10 cellular contexts compared by ENCODE assay signal in the genomic region with DNA sequence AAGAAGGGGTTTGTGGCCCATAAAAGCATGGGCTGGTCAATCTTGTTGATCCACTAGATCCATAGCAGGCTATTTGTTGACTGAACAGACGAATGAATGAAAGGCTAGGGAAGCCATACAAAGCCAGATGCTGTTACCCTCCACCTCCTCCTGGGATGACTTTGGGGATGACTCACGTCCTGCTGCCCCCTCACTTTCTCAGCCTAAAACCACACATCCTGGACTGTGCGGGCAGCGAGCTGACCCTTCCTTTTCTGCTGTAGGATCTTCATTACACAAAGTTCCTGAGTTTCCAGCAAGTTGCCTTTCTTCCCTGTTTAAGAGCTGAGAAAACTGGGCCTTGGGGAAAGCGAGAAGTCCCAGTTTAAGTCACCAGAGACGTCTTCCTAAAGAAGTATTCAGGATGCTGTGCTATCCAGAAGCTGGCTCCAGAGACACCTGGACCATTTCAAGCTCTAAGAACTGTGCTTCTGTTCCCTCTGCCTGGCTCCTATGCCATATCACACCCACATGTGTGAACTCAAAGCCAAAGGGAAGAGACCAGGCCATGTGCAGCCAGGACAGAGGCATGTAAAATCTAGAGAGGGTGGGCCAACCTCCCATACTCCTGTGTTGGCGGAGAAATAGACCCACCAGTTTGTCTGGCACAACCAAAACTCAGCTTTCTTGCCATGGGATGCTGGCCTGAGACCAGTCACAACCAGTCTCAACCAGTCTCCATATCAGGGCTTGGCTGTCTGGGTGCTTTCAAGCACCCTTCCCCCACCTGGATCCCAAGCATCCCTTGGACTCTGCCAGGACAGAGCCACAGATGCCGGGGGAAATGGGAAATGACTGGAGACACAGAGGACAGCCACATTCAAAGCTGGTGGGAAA. TPM values are rescaled to one million over a fixed set of nuclear protein-coding genes. Genes with fewer than 3 reads are reported as not detected.
DNase-seq lines count a peak whose midpoint lies in the region; ATAC-seq and TF ChIP-seq lines count a peak whose summit lies in the region.
"Had no signal": no experiment of that assay in that cellular context is flagged by ENCODE, and none has a peak within 500 bp of the region (broad histone marks: within the 10 kb centered on the region; RNA-seq: fewer than 3 reads in every experiment).

No MANE protein-coding gene starts in this region.

- peak overlapping the region; percentile 74 for H3K27ac ChIP-seq in SJSA1
- peak overlapping the region; percentile 79 for H3K27ac ChIP-seq in fibroblast of lung (ENCODE audit: insufficient read depth, low read length)
- peak overlapping the region; percentile 85 for H3K27ac ChIP-seq in smooth muscle cell (ENCODE audit: low read depth)
- H3K27ac ChIP-seq: uterus had no signal

- peaks cover 25% of the 10 kb centered on the region for H3F3A ChIP-seq in smooth muscle cell (ENCODE audit: low read depth)

- H3K36me3 ChIP-seq in SJSA1 (peaks cover 3% of the 10 kb centered on the region), fibroblast of lung (ENCODE audit: control insufficient read depth, insufficient read depth, low read length) (no peaks in the 10 kb centered on the region), smooth muscle cell (ENCODE audit: low read depth) (no peaks in the 10 kb centered on the region)
- H3K36me3 ChIP-seq: uterus had no signal

- intact Hi-C loops in activated CD8-positive, alpha-beta T cell treated with anti-CD3 and anti-CD28 coated beads for 36 hours (cut with micrococcal nuclease), result no loop called here
- intact Hi-C loops in left colon (cut with DNase I, micrococcal nuclease), result no loop called here

- H3K79me2 ChIP-seq in fibroblast of lung (ENCODE audit: control insufficient read depth, insufficient read depth, low read length) (peaks cover 4% of the 10 kb centered on the region), smooth muscle cell (ENCODE audit: low read depth) (peaks cover 2% of the 10 kb centered on the region)

- H3K9ac ChIP-seq in fibroblast of lung (ENCODE audit: insufficient read depth, low read length) (no peak overlapping the region), smooth muscle cell (ENCODE audit: low read depth) (peak overlapping the region; percentile 38)

- CTCF ChIA-PET in activated CD8-positive, alpha-beta T cell treated with anti-CD3 and anti-CD28 coated beads for 36 hours (lab: Charles Lee), result interaction anchor here (1.0 to 4.4 kb wide), 4 partner anchors 13 to 86 kb away, joined by 4 to 22 read pairs (median 4); no protein-coding TSS in a partner anchor
- CTCF ChIA-PET in activated CD8-positive, alpha-beta T cell treated with anti-CD3 and anti-CD28 coated beads, Interleukin-2, amount 10 ng/mL, durations not matched to agents 7 days and 5 days (lab: Charles Lee), result interaction anchor here (1.5 to 2.8 kb wide), 3 partner anchors 9 to 50 kb away, joined by 3 to 13 read pairs (median 8); no protein-coding TSS in a partner anchor

- no peak overlapping the region for H3K4me3 Mint-ChIP-seq in activated CD8-positive, alpha-beta T cell treated with anti-CD3 and anti-CD28 coated beads for 36 hours
- no peak overlapping the region for H3K4me3 Mint-ChIP-seq in activated CD8-positive, alpha-beta T cell treated with anti-CD3 and anti-CD28 coated beads, Interleukin-2, amount 10 ng/mL, durations not matched to agents 7 days and 5 days
- H3K4me3 Mint-ChIP-seq: activated naive CD8-positive, alpha-beta T cell had no signal

- H3K9me3 Mint-ChIP-seq in activated CD8-positive, alpha-beta T cell treated with anti-CD3 and anti-CD28 coated beads for 36 hours, result no peaks in the 10 kb centered on the region
- H3K9me3 Mint-ChIP-seq in activated CD8-positive, alpha-beta T cell treated with anti-CD3 and anti-CD28 coated beads, Interleukin-2, amount 10 ng/mL, durations not matched to agents 7 days and 5 days (ENCODE audit: insufficient read depth), result no peaks in the 10 kb centered on the region

- peak; percentile 19 for DNase-seq in activated CD8-positive, alpha-beta T cell treated with anti-CD3 and anti-CD28 coated beads for 36 hours
- DNase-seq in activated CD8-positive, alpha-beta T cell treated with anti-CD3 and anti-CD28 coated beads, Interleukin-2, amount 10 ng/mL, durations not matched to agents 7 days and 5 days, result no peak
- peak; percentile 71 to 76 for DNase-seq in SJSA1 (ENCODE audit: low read depth in 1 of 2, low spot score in 2 of 2)
- DNase-seq in fibroblast of lung (ENCODE audit: low read depth in 2 of 2), result peak; percentile 80 to 96
- DNase-seq in smooth muscle cell (lab: John Stamatoyannopoulos, UW; ENCODE audit: unreplicated experiment), result no peak
- DNase-seq in mucosa of gallbladder (ENCODE audit: low spot score), result no peak
- DNase-seq in left colon, result no peak
- DNase-seq: uterus had no signal

- H3K4me3 ChIP-seq in SJSA1 (no peak overlapping the region), fibroblast of lung (replicated peaks in 1 of 4; ENCODE audit: control extremely low read depth in 1 of 4, insufficient read depth in 1 of 4, low read depth in 3 of 4, low read length in 4 of 4) (no peak overlapping the region), smooth muscle cell (no peak overlapping the region)
- H3K4me3 ChIP-seq: uterus had no signal

- H3K4me1 Mint-ChIP-seq in activated CD8-positive, alpha-beta T cell treated with anti-CD3 and anti-CD28 coated beads for 36 hours (ENCODE audit: low read depth), result peaks cover 43% of the 10 kb centered on the region
- H3K4me1 Mint-ChIP-seq in activated CD8-positive, alpha-beta T cell treated with anti-CD3 and anti-CD28 coated beads, Interleukin-2, amount 10 ng/mL, durations not matched to agents 7 days and 5 days (ENCODE audit: low read depth), result peaks cover 54% of the 10 kb centered on the region

- H4K20me1 ChIP-seq in fibroblast of lung (ENCODE audit: control insufficient read depth, extremely low read depth, insufficient read depth, low read length) (no peaks in the 10 kb centered on the region), smooth muscle cell (ENCODE audit: low read depth) (no peaks in the 10 kb centered on the region)

- no peaks in the 10 kb centered on the region for H3K27me3 Mint-ChIP-seq in activated CD8-positive, alpha-beta T cell treated with anti-CD3 and anti-CD28 coated beads for 36 hours
- H3K27me3 Mint-ChIP-seq in activated CD8-positive, alpha-beta T cell treated with anti-CD3 and anti-CD28 coated beads, Interleukin-2, amount 10 ng/mL, durations not matched to agents 7 days and 5 days (ENCODE audit: low read depth), result peaks cover 10% of the 10 kb centered on the region
- H3K27me3 Mint-ChIP-seq: activated naive CD8-positive, alpha-beta T cell had no signal

- TF ChIP-seq CTCF in activated CD8-positive, alpha-beta T cell treated with anti-CD3 and anti-CD28 coated beads for 36 hours (IDR thresholded peaks at IDR 0.05), result no peak
- TF ChIP-seq CTCF in fibroblast of lung (conservative IDR thresholded peaks at IDR 0.05 in 1 of 2, IDR thresholded peaks at IDR 0.05 in 1 of 2; ENCODE audit: low read depth in 1 of 2, low read length in 2 of 2), result no peak
- no peak for TF ChIP-seq CTCF in smooth muscle cell (IDR thresholded peaks at IDR 0.05; ENCODE audit: borderline replicate concordance, insufficient read depth, poor library complexity, severe bottlenecking)

- H3K36me3 Mint-ChIP-seq in activated CD8-positive, alpha-beta T cell treated with anti-CD3 and anti-CD28 coated beads for 36 hours (ENCODE audit: low read depth), result no peaks in the 10 kb centered on the region
- peaks cover 13% of the 10 kb centered on the region for H3K36me3 Mint-ChIP-seq in activated CD8-positive, alpha-beta T cell treated with anti-CD3 and anti-CD28 coated beads, Interleukin-2, amount 10 ng/mL, durations not matched to agents 7 days and 5 days (ENCODE audit: low read depth)
- H3K36me3 Mint-ChIP-seq: activated naive CD8-positive, alpha-beta T cell had no signal

- H3K27me3 ChIP-seq in SJSA1 (replicated peaks), result no peaks in the 10 kb centered on the region
- no peaks in the 10 kb centered on the region for H3K27me3 ChIP-seq in fibroblast of lung (ENCODE audit: control insufficient read depth, insufficient read depth, low read length)
- H3K27me3 ChIP-seq in smooth muscle cell (ENCODE audit: low read depth), result no peaks in the 10 kb centered on the region
- H3K27me3 ChIP-seq: uterus had no signal

- POLR2A ChIA-PET in activated CD8-positive, alpha-beta T cell treated with anti-CD3 and anti-CD28 coated beads for 36 hours (lab: Charles Lee), result interaction anchor here (0.7 to 1.6 kb wide), 4 partner anchors 8 to 21 kb away, joined by 3 to 6 read pairs (median 4); no protein-coding TSS in a partner anchor
- POLR2A ChIA-PET in activated CD8-positive, alpha-beta T cell treated with anti-CD3 and anti-CD28 coated beads, Interleukin-2, amount 10 ng/mL, durations not matched to agents 7 days and 5 days (lab: Charles Lee), result interaction anchor here (0.7 kb wide), 1 partner anchor 98 kb away, joined by 3 read pairs; no protein-coding TSS in a partner anchor

- no peak for ATAC-seq in activated CD8-positive, alpha-beta T cell treated with anti-CD3 and anti-CD28 coated beads for 36 hours
- ATAC-seq in activated CD8-positive, alpha-beta T cell treated with anti-CD3 and anti-CD28 coated beads, Interleukin-2, amount 10 ng/mL, durations not matched to agents 7 days and 5 days, result no peak
- ATAC-seq in GM19023 (IDR thresholded peaks at IDR 0.05; ENCODE audit: unreplicated experiment), result no peak
- ATAC-seq in left colon, result no peak

- H2AFZ ChIP-seq in fibroblast of lung (ENCODE audit: low read length) (no peak overlapping the region), smooth muscle cell (ENCODE audit: low read depth) (peak overlapping the region; percentile 5)

- 27% methylated on average over 8 of the region's 8 CpGs for WGBS in smooth muscle cell (ENCODE audit: low lambda C conversion rate)

- no peak overlapping the region for H3K27ac Mint-ChIP-seq in activated CD8-positive, alpha-beta T cell treated with anti-CD3 and anti-CD28 coated beads for 36 hours
- no peak overlapping the region for H3K27ac Mint-ChIP-seq in activated CD8-positive, alpha-beta T cell treated with anti-CD3 and anti-CD28 coated beads, Interleukin-2, amount 10 ng/mL, durations not matched to agents 7 days and 5 days

- H3K4me2 ChIP-seq in fibroblast of lung (ENCODE audit: extremely low read depth, insufficient read depth, low read length) (peak overlapping the region; percentile 30), smooth muscle cell (peak overlapping the region; percentile 65)

- H3K9me3 ChIP-seq in SJSA1 (replicated peaks) (no peaks in the 10 kb centered on the region), fibroblast of lung (ENCODE audit: control insufficient read depth, insufficient read depth, low read depth, low read length) (no peaks in the 10 kb centered on the region), smooth muscle cell (replicated peaks; ENCODE audit: low read depth) (no peaks in the 10 kb centered on the region)
- H3K9me3 ChIP-seq: uterus had no signal

- H3K4me1 ChIP-seq in SJSA1 (replicated peaks) (peaks cover 51% of the 10 kb centered on the region), fibroblast of lung (ENCODE audit: control insufficient read depth, extremely low read depth, insufficient read depth, low read length) (peaks cover 36% of the 10 kb centered on the region), smooth muscle cell (ENCODE audit: low read depth) (peaks cover 12% of the 10 kb centered on the region)

RNA-seq across cellular contexts. Expression of a gene that starts 4.7 kb away (rescaled TPM):
- total RNA-seq in activated CD8-positive, alpha-beta T cell treated with anti-CD3 and anti-CD28 coated beads for 36 hours, result 10 to 100 TPM; 52.7 to 52.8 TPM
- 100 to 1,000 TPM; 115 to 120 TPM for total RNA-seq in activated CD8-positive, alpha-beta T cell treated with anti-CD3 and anti-CD28 coated beads, Interleukin-2, amount 10 ng/mL, durations not matched to agents 7 days and 5 days
- 47.4 and 48.3 TPM in 2 replicates for total RNA-seq in SJSA1 (2014; rRNA removed; shearing (Covaris generic))
- total RNA-seq in fibroblast of lung (36.7 and 61.3 TPM in 2 replicates), smooth muscle cell (96.0 and 106 TPM in 2 replicates), mucosa of gallbladder (30.8 TPM), left colon (100 to 1,000 TPM in 1 of 2 donors, 10 to 100 TPM in 1; 61.6 to 128 TPM)
- polyA plus RNA-seq in fibroblast of lung (77.3 and 154 TPM in 2 replicates), smooth muscle cell (77.2 and 93.4 TPM in 2 replicates)
- 47.5 and 107 TPM in 2 replicates for polyA plus RNA-seq in fibroblast of lung (2012)
- 33.9 and 98.6 TPM in 2 replicates for polyA minus RNA-seq in fibroblast of lung (ENCODE audit: low replicate concordance)

RNA-seq across cellular contexts. Expression of a gene that starts 56.6 kb away (rescaled TPM):
- 10 to 100 TPM; 34.8 to 37.5 TPM for total RNA-seq in activated CD8-positive, alpha-beta T cell treated with anti-CD3 and anti-CD28 coated beads for 36 hours
- total RNA-seq in activated CD8-positive, alpha-beta T cell treated with anti-CD3 and anti-CD28 coated beads, Interleukin-2, amount 10 ng/mL, durations not matched to agents 7 days and 5 days, result 10 to 100 TPM; 32.4 to 35.4 TPM
- 4.9 and 14.2 TPM in 2 replicates for total RNA-seq in SJSA1 (2014; rRNA removed; shearing (Covaris generic))
- total RNA-seq in fibroblast of lung (11.0 and 17.0 TPM in 2 replicates), smooth muscle cell (11.2 and 14.3 TPM in 2 replicates), mucosa of gallbladder (40.3 TPM), left colon (10 to 100 TPM; 30.7 to 32.2 TPM)
- polyA plus RNA-seq in fibroblast of lung (10.5 and 18.0 TPM in 2 replicates), smooth muscle cell (56.4 and 67.6 TPM in 2 replicates)
- polyA plus RNA-seq in fibroblast of lung (2012), result 52.6 and 77.5 TPM in 2 replicates
- polyA minus RNA-seq in fibroblast of lung (ENCODE audit: low replicate concordance), result 9.9 and 22.2 TPM in 2 replicates

Comparison
In these comparisons a context has a peak if more than half of its experiments do, and no peak if none do; other contexts are left out.
1. DNase-seq: peak in activated CD8-positive, alpha-beta T cell treated with anti-CD3 and anti-CD28 coated beads for 36 hours (single experiment), SJSA1 (2 of 2) and fibroblast of lung (2 of 2); none in activated CD8-positive, alpha-beta T cell treated with anti-CD3 and anti-CD28 coated beads, Interleukin-2, amount 10 ng/mL, durations not matched to agents 7 days and 5 days (single experiment), smooth muscle cell (single experiment), mucosa of gallbladder (single experiment) and left colon (0 of 2).
2. Peak in every context shown above with its lines, with median percentiles within 50 percentile points of each other: H3K27ac ChIP-seq.